In genomic region chr1:7679873-7680790, GRCh38 we compare ENCODE assay signal across 8 cellular contexts.
A peak's percentile ranks its signal among the peaks of the same experiment; 100 is the strongest.
DNase-seq lines count a peak whose midpoint lies in the region; ATAC-seq lines count a peak whose summit lies in the region.

No MANE protein-coding gene starts in this region.

- ATAC-seq in esophagus mucosa (peak; percentile 27), HG03432 (IDR thresholded peaks at IDR 0.05; ENCODE audit: unreplicated experiment) (no peak)
- peak; percentile 45 for ATAC-seq in stimulated activated naive CD8-positive, alpha-beta T cell treated with anti-CD3 and anti-CD28 coated beads, Interleukin-15, Interleukin-2, amounts not matched to agents 100 U/mL and 50 U/mL, for 24 hours

- DNase-seq in GM03348 (ENCODE audit: low spot score) (peak; percentile 87), NCI-H2227 treated with DMSO at 0.1 percent for 48 hours (lab: John Stamatoyannopoulos, UW) (peak; percentile 70), activated T-cell treated with anti-CD3 and anti-CD28 coated beads for 48 hours (ENCODE audit: low read depth) (peak; percentile 40), mucosa of gallbladder (ENCODE audit: low spot score) (peak; percentile 18), NCI-H2029 (lab: John Stamatoyannopoulos, UW) (no peak)
- DNase-seq in stimulated activated naive CD8-positive, alpha-beta T cell treated with anti-CD3 and anti-CD28 coated beads, Interleukin-15, Interleukin-2, amounts not matched to agents 100 U/mL and 50 U/mL, for 24 hours: peak; percentile 43
